Comparison of ENCODE assay signal across 8 cellular contexts in the genomic region with DNA sequence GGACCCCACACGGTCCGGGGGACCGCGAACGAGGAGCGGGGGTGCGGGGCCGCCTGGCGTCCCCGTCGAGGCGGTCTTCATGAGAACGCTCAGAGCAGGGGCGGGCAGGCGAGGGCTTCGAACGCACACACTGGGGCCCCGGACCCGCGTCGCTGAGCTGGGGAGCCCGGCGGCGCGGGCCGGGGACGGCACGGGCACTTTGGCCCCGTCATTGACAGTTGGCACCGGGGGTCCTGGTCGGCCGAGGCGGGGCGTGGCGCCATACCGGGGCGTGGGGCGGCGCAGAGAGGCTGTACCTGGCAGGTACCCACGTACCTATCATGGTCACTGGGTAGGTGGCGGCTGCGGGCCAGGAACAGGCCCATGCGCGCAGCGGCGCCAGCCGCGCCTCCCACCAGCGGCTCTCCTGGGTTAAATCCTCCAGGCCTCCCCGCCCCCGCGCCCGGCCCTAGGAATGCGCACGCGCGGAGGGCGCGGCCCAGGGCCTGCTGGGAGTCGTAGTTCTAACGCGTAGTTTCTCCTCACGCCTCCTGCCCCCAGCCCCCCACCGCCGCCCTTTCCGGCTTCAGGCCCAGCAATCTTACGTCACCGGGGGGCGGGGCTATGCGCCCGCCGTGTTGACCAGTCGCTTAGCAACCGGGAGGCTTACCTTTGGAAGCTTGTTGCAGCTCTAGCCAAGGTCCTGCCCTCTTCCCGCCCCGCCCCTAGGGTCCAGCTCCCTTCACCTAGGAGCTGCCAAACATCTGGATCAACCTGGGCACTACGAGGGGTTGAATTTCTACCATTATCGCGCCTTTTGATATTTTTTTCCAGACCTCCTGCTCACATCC. TPM values are rescaled to one million over a fixed set of nuclear protein-coding genes. Genes with fewer than 3 reads are reported as not detected.
DNase-seq lines count a peak whose midpoint lies in the region; ATAC-seq and TF ChIP-seq lines count a peak whose summit lies in the region.

A gene (plus strand): TSS at position 628 of the 830 bp plus-strand sequence.
A gene (minus strand): TSS at position 420 of the 830 bp plus-strand sequence.

- H3K4me1 ChIP-seq in CD8-positive, alpha-beta memory T cell (ENCODE audit: insufficient read depth, low read length) = peaks cover 12% of the 10 kb centered on the region
- peaks cover 12% of the 10 kb centered on the region for H3K4me1 ChIP-seq in mononuclear cell (ENCODE audit: insufficient read depth, low read length)

- H3K4me3 ChIP-seq in CD8-positive, alpha-beta memory T cell (ENCODE audit: low read length) = peak within 1 kb of the TSS; percentile 61
- H3K4me3 ChIP-seq in epithelial cell of proximal tubule (ENCODE audit: low read depth, low read length) (peak within 1 kb of the TSS; percentile 85), mononuclear cell (ENCODE audit: low read length) (peak within 1 kb of the TSS; percentile 72)

- no peaks in the 10 kb centered on the region for H3K27me3 ChIP-seq in CD8-positive, alpha-beta memory T cell (ENCODE audit: insufficient read depth, low read length, poor library complexity, severe bottlenecking)
- no peaks in the 10 kb centered on the region for H3K27me3 ChIP-seq in mononuclear cell (ENCODE audit: insufficient read depth, low read length)

- POLR2A ChIA-PET in CD8-positive, alpha-beta memory T cell (lab: Charles Lee) = no interaction called here

- H3K36me3 Mint-ChIP-seq in CD8-positive, alpha-beta memory T cell = peaks cover 0 to 1% (median 0%) of the 10 kb centered on the region in 3 donors

- CTCF ChIA-PET in CD8-positive, alpha-beta memory T cell (lab: Charles Lee) = no interaction called here

- peaks cover 4 to 9% of the 10 kb centered on the region in 2 donors for H3K27me3 Mint-ChIP-seq in CD8-positive, alpha-beta memory T cell

- no peaks in the 10 kb centered on the region for H3K9me3 ChIP-seq in CD8-positive, alpha-beta memory T cell (ENCODE audit: low read length)
- H3K9me3 ChIP-seq in mononuclear cell (ENCODE audit: low read depth, low read length) = no peaks in the 10 kb centered on the region

- peak within 1 kb of the TSS; percentile 87 to 99 (median 97) for H3K27ac Mint-ChIP-seq in CD8-positive, alpha-beta memory T cell

- peaks cover 8 to 19% (median 18%) of the 10 kb centered on the region in 3 donors for H3K4me1 Mint-ChIP-seq in CD8-positive, alpha-beta memory T cell

- DNase-seq in CD8-positive, alpha-beta memory T cell = peak; percentile 92 to 99 (median 94)
- DNase-seq in HT-29 (ENCODE audit: low spot score) (peak; percentile 100), OCI-M1 (lab: John Stamatoyannopoulos, UW) (peak; percentile 99), epithelial cell of proximal tubule (ENCODE audit: low read depth) (peak; percentile 75)
- peak; percentile 98 for DNase-seq in activated T-cell treated with anti-CD3 and anti-CD28 coated beads, Interleukin-2, amount 50 U/mL, for 1 hour
- peak; percentile 93 to 96 for DNase-seq in stimulated activated CD8-positive, alpha-beta memory T cell treated with anti-CD3 and anti-CD28 coated beads, Interleukin-2, amount 100 ng/mL, for 1 hour (ENCODE audit: low read depth in 2 of 2)

- ATAC-seq in GM21360 (IDR thresholded peaks at IDR 0.05; ENCODE audit: unreplicated experiment) = peak; percentile 99

- TF ChIP-seq CTCF in epithelial cell of proximal tubule (conservative IDR thresholded peaks at IDR 0.05; ENCODE audit: low read depth, low read length) = no peak

- no peaks in the 10 kb centered on the region for H3K36me3 ChIP-seq in CD8-positive, alpha-beta memory T cell (ENCODE audit: insufficient read depth, low read length)

- peak within 1 kb of the TSS; percentile 64 for H3K27ac ChIP-seq in CD8-positive, alpha-beta memory T cell (ENCODE audit: low read depth, low read length)

- H3K4me3 Mint-ChIP-seq in CD8-positive, alpha-beta memory T cell = peak within 1 kb of the TSS; percentile 83 to 99 (median 93)

- peaks cover 0 to 2% (median 0%) of the 10 kb centered on the region in 5 donors for H3K9me3 Mint-ChIP-seq in CD8-positive, alpha-beta memory T cell

RNA-seq across cellular contexts. Expression of the first gene that starts in this region (rescaled TPM):
- not detected for total RNA-seq in CD8-positive, alpha-beta memory T cell
- not detected for polyA plus RNA-seq in CD8-positive, alpha-beta memory T cell
- 0.81 and 0.91 TPM in 2 replicates for total RNA-seq in HT-29 (2014; rRNA removed; shearing (Covaris generic))
- total RNA-seq in epithelial cell of proximal tubule (0.12 and 0.29 TPM in 2 replicates), mononuclear cell (0.73 TPM)

RNA-seq across cellular contexts. Expression of the second gene that starts in this region (rescaled TPM):
- under 1 TPM; 0.22 to 0.55 TPM for total RNA-seq in CD8-positive, alpha-beta memory T cell
- 1.0 TPM for polyA plus RNA-seq in CD8-positive, alpha-beta memory T cell
- 0.99 and 3.4 TPM in 2 replicates for total RNA-seq in HT-29 (2014; rRNA removed; shearing (Covaris generic))
- total RNA-seq in epithelial cell of proximal tubule (0.07 and 0.58 TPM in 2 replicates), mononuclear cell (6.1 TPM)

Comparison
In these comparisons a context has a peak if more than half of its experiments do, and no peak if none do; other contexts are left out.
1. Peak in every context shown above with its lines: DNase-seq, ATAC-seq, H3K4me3 ChIP-seq and H3K27ac ChIP-seq.
2. Peak in DNase-seq and H3K4me3 ChIP-seq in epithelial cell of proximal tubule; RNA of the genes that start here not detected or under 1 TPM.